ENCODE assay signal across 9 cellular contexts in genomic region chr2:164920430-164920829, GRCh38. TPM values are rescaled to one million over a fixed set of nuclear protein-coding genes. Genes with fewer than 3 reads are reported as not detected.
DNase-seq lines count a peak whose midpoint lies in the region; ATAC-seq and TF ChIP-seq lines count a peak whose summit lies in the region.
"Had no signal": no experiment of that assay in that cellular context is flagged by ENCODE, and none has a peak within 500 bp of the region (broad histone marks: within the 10 kb centered on the region; RNA-seq: fewer than 3 reads in every experiment).

No MANE protein-coding gene starts in this region.

- peak overlapping the region; percentile 31 for H3K4me3 ChIP-seq in epithelial cell of proximal tubule (ENCODE audit: low read depth, low read length)
- H3K4me3 ChIP-seq in smooth muscle cell: peak overlapping the region; percentile 20

- H3K79me2 ChIP-seq in smooth muscle cell (ENCODE audit: low read depth): no peaks in the 10 kb centered on the region

- H3K9ac ChIP-seq in smooth muscle cell (ENCODE audit: low read depth): peak overlapping the region; percentile 3

- peak overlapping the region; percentile 29 for H2AFZ ChIP-seq in smooth muscle cell (ENCODE audit: low read depth)

- peaks cover 3% of the 10 kb centered on the region for H3F3A ChIP-seq in smooth muscle cell (ENCODE audit: low read depth)

- no peaks in the 10 kb centered on the region for H3K36me3 ChIP-seq in smooth muscle cell (ENCODE audit: low read depth)

- no peaks in the 10 kb centered on the region for H3K27me3 Mint-ChIP-seq in glutamatergic neuron (ENCODE audit: unreplicated experiment)

- peak overlapping the region; percentile 69 for H3K4me2 ChIP-seq in smooth muscle cell

- H3K27me3 ChIP-seq in smooth muscle cell (ENCODE audit: low read depth): no peaks in the 10 kb centered on the region

- H3K36me3 Mint-ChIP-seq in glutamatergic neuron (ENCODE audit: unreplicated experiment): no peaks in the 10 kb centered on the region

- TF ChIP-seq CTCF in epithelial cell of proximal tubule (conservative IDR thresholded peaks at IDR 0.05; ENCODE audit: low read depth, low read length) (no peak), smooth muscle cell (IDR thresholded peaks at IDR 0.05; ENCODE audit: borderline replicate concordance, insufficient read depth, poor library complexity, severe bottlenecking) (no peak), glutamatergic neuron (IDR thresholded peaks at IDR 0.05; ENCODE audit: partially characterized antibody, unreplicated experiment) (no peak)

- 26% methylated on average over 4 of the region's 4 CpGs for WGBS in smooth muscle cell (ENCODE audit: low lambda C conversion rate)

- peaks cover 7% of the 10 kb centered on the region for H3K4me1 Mint-ChIP-seq in glutamatergic neuron (ENCODE audit: low read depth, unreplicated experiment)

- H3K4me3 Mint-ChIP-seq in glutamatergic neuron (ENCODE audit: unreplicated experiment): no peak overlapping the region

- no peak for ATAC-seq in HG03469 (IDR thresholded peaks at IDR 0.05; ENCODE audit: unreplicated experiment)

- H3K9me3 ChIP-seq in smooth muscle cell (replicated peaks; ENCODE audit: low read depth): no peaks in the 10 kb centered on the region

- peaks cover 5% of the 10 kb centered on the region for H3K4me1 ChIP-seq in smooth muscle cell (ENCODE audit: low read depth)

- DNase-seq in HCEC 1CT (peak; percentile 97), NOMO-1 treated with dmso at 0.1 percent for 144 hours (lab: John Stamatoyannopoulos, UW; ENCODE audit: unreplicated experiment) (peak; percentile 31), epithelial cell of proximal tubule (ENCODE audit: low read depth) (peak; percentile 87), smooth muscle cell (lab: John Stamatoyannopoulos, UW; ENCODE audit: unreplicated experiment) (no peak), glutamatergic neuron (no peak), NCI-H1436 treated with DMSO at 0.1 percent for 48 hours (lab: John Stamatoyannopoulos, UW) (no peak)
- DNase-seq: occipital lobe had no signal

- H3K27ac Mint-ChIP-seq in glutamatergic neuron (ENCODE audit: unreplicated experiment): no peak overlapping the region

- H3K27ac ChIP-seq in smooth muscle cell (ENCODE audit: low read depth): peak overlapping the region; percentile 68

- no peaks in the 10 kb centered on the region for H3K9me3 Mint-ChIP-seq in glutamatergic neuron (ENCODE audit: unreplicated experiment)

- H4K20me1 ChIP-seq in smooth muscle cell (ENCODE audit: low read depth): no peaks in the 10 kb centered on the region

RNA-seq across cellular contexts. Expression of gene SLC38A11, which starts 34.9 kb away (rescaled TPM):
- total RNA-seq in epithelial cell of proximal tubule (0.17 TPM in 1 of 2 replicates, not detected in the other), smooth muscle cell (not detected in 2 replicates), glutamatergic neuron (ENCODE audit: unreplicated experiment) (not detected)
- not detected in 2 replicates for polyA plus RNA-seq in smooth muscle cell
- total RNA-seq: glomerular endothelial cell had no signal

Comparison
In these comparisons a context has a peak if more than half of its experiments do, and no peak if none do; other contexts are left out.
1. DNase-seq: peak in HCEC 1CT (single experiment), NOMO-1 treated with dmso at 0.1 percent for 144 hours (single experiment) and epithelial cell of proximal tubule (single experiment); none in smooth muscle cell (single experiment), glutamatergic neuron (single experiment) and NCI-H1436 treated with DMSO at 0.1 percent for 48 hours (single experiment).